1 cellular context compared by ENCODE assay signal in the genomic region with DNA sequence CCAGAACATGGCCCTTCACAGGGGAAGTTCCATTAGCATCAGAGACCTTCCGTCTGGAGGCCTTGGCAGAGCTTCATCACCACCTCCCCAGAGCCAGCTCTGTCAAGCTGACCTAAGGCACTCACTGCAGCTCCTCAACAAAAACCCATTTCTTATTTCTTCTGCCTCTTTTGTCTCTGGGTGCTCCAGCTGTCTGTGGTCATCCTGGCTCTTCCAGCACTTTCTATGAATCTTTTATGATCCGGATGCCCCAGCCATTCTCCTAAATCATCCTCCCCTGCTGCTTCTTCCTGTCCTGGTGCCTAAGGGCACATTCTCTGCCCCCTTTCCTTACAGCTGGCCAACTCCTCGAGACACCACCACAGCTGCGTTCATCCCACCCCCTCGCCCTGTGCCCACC.
TF ChIP-seq lines count a peak whose summit lies in the region.

No MANE protein-coding gene starts in this region.

TF ChIP-seq in H1, 55 proteins besides CTCF, POLR2A, EP300 and RAD21 (continued from another document):
- TF ChIP-seq CBX8 (IDR thresholded peaks at IDR 0.05; ENCODE audit: borderline replicate concordance, low read depth, low read length) (no peak), TBP (IDR thresholded peaks at IDR 0.05; ENCODE audit: low read depth, low read length) (no peak), SP2 (IDR thresholded peaks at IDR 0.05; ENCODE audit: low read length) (no peak), TCF12 (IDR thresholded peaks at IDR 0.05; ENCODE audit: low read depth, low read length) (no peak), BRCA1 (IDR thresholded peaks at IDR 0.05; ENCODE audit: low read depth, low read length) (no peak), FOSL1 (IDR thresholded peaks at IDR 0.05; ENCODE audit: insufficient read depth, low read depth, low read length) (no peak), POU5F1 (IDR thresholded peaks at IDR 0.05; ENCODE audit: low read depth, low read length) (no peak)
- TF ChIP-seq, protein P1, sequence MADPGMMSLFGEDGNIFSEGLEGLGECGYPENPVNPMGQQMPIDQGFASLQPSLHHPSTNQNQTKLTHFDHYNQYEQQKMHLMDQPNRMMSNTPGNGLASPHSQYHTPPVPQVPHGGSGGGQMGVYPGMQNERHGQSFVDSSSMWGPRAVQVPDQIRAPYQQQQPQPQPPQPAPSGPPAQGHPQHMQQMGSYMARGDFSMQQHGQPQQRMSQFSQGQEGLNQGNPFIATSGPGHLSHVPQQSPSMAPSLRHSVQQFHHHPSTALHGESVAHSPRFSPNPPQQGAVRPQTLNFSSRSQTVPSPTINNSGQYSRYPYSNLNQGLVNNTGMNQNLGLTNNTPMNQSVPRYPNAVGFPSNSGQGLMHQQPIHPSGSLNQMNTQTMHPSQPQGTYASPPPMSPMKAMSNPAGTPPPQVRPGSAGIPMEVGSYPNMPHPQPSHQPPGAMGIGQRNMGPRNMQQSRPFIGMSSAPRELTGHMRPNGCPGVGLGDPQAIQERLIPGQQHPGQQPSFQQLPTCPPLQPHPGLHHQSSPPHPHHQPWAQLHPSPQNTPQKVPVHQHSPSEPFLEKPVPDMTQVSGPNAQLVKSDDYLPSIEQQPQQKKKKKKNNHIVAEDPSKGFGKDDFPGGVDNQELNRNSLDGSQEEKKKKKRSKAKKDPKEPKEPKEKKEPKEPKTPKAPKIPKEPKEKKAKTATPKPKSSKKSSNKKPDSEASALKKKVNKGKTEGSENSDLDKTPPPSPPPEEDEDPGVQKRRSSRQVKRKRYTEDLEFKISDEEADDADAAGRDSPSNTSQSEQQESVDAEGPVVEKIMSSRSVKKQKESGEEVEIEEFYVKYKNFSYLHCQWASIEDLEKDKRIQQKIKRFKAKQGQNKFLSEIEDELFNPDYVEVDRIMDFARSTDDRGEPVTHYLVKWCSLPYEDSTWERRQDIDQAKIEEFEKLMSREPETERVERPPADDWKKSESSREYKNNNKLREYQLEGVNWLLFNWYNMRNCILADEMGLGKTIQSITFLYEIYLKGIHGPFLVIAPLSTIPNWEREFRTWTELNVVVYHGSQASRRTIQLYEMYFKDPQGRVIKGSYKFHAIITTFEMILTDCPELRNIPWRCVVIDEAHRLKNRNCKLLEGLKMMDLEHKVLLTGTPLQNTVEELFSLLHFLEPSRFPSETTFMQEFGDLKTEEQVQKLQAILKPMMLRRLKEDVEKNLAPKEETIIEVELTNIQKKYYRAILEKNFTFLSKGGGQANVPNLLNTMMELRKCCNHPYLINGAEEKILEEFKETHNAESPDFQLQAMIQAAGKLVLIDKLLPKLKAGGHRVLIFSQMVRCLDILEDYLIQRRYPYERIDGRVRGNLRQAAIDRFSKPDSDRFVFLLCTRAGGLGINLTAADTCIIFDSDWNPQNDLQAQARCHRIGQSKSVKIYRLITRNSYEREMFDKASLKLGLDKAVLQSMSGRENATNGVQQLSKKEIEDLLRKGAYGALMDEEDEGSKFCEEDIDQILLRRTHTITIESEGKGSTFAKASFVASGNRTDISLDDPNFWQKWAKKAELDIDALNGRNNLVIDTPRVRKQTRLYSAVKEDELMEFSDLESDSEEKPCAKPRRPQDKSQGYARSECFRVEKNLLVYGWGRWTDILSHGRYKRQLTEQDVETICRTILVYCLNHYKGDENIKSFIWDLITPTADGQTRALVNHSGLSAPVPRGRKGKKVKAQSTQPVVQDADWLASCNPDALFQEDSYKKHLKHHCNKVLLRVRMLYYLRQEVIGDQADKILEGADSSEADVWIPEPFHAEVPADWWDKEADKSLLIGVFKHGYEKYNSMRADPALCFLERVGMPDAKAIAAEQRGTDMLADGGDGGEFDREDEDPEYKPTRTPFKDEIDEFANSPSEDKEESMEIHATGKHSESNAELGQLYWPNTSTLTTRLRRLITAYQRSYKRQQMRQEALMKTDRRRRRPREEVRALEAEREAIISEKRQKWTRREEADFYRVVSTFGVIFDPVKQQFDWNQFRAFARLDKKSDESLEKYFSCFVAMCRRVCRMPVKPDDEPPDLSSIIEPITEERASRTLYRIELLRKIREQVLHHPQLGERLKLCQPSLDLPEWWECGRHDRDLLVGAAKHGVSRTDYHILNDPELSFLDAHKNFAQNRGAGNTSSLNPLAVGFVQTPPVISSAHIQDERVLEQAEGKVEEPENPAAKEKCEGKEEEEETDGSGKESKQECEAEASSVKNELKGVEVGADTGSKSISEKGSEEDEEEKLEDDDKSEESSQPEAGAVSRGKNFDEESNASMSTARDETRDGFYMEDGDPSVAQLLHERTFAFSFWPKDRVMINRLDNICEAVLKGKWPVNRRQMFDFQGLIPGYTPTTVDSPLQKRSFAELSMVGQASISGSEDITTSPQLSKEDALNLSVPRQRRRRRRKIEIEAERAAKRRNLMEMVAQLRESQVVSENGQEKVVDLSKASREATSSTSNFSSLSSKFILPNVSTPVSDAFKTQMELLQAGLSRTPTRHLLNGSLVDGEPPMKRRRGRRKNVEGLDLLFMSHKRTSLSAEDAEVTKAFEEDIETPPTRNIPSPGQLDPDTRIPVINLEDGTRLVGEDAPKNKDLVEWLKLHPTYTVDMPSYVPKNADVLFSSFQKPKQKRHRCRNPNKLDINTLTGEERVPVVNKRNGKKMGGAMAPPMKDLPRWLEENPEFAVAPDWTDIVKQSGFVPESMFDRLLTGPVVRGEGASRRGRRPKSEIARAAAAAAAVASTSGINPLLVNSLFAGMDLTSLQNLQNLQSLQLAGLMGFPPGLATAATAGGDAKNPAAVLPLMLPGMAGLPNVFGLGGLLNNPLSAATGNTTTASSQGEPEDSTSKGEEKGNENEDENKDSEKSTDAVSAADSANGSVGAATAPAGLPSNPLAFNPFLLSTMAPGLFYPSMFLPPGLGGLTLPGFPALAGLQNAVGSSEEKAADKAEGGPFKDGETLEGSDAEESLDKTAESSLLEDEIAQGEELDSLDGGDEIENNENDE (IDR thresholded peaks at IDR 0.05; ENCODE audit: insufficient replicate concordance, low read length): no peak
TF ChIP-seq in H1: peak in this region for 0.
